ENCODE assay signal across 9 cellular contexts in the genomic region with DNA sequence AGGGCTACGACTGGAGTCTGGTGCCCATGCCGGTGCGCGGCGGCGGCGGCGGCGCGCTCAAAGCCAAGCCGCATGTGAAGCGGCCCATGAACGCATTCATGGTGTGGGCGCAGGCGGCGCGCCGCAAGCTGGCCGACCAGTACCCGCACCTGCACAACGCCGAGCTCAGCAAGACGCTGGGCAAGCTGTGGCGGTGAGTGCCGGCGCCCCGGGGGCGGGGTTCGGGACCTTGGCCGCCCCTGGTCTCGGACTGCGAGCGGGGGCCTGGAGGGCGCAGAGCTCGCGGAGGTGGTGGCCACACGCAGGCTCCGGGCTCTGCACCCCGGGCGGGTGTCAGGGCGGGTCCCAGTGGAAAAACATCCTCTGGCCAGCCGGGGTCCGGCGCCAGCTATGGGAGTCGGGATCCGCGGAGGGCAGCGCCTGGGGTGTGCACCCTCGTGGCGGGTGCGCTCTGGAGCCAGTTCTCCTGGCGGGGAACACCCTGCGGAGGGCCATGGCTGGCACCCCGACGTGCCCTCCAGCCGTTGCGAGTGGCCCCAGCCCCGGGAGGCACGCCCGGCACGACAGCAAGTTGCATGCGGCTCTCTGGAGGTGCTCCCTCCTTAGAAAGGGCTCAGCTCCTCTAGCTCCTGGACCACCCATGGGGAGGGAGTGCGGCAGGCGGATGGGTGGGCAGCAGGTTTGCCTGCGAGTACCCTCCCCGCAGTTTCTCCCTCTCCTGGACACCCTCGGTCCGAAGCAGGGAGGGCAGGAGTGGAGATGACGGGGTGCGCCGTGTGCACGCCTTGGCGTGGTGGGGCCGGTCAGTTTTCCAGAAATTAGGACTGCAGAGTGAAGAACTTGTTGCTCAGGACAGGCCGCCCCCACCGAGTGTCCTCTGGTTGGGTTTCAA. TPM values are rescaled to one million over a fixed set of nuclear protein-coding genes. Genes with fewer than 3 reads are reported as not detected.
DNase-seq lines count a peak whose midpoint lies in the region; ATAC-seq and TF ChIP-seq lines count a peak whose summit lies in the region.
"Had no signal": no experiment of that assay in that cellular context is flagged by ENCODE, and none has a peak within 500 bp of the region (broad histone marks: within the 10 kb centered on the region; RNA-seq: fewer than 3 reads in every experiment).

No MANE protein-coding gene starts in this region.

- peak; percentile 82 for DNase-seq in H7
- DNase-seq in T-cell, result peak in 3 of 34 experiments; percentile 27 to 38 (median 36)
- DNase-seq in right cardiac atrium, result peak; percentile 21 to 70 (median 52)
- no peak for DNase-seq in sigmoid colon
- DNase-seq in globus pallidus (ENCODE audit: low spot score), result no peak
- DNase-seq in NCI-H2171 (lab: John Stamatoyannopoulos, UW), result no peak
- DNase-seq: NCI-H1694 treated with DMSO at 0.1 percent for 48 hours had no signal

- intact Hi-C loops in right cardiac atrium (cut with DNase I), result no loop called here
- intact Hi-C loops in sigmoid colon (cut with DNase I), result no loop called here

- no peaks in the 10 kb centered on the region for H3K9me3 Mint-ChIP-seq in T-cell

- no peak for TF ChIP-seq POLR2A in sigmoid colon (IDR thresholded peaks at IDR 0.05)

- H3K27ac ChIP-seq in right cardiac atrium (ENCODE audit: low read length) (no peak overlapping the region), sigmoid colon (peak overlapping the region in 1 of 4 donors; percentile 19)

- peaks cover 6 to 11% (median 9%) of the 10 kb centered on the region in 3 donors for H3K4me1 Mint-ChIP-seq in T-cell

- H3K4me1 ChIP-seq in right cardiac atrium (ENCODE audit: control insufficient read depth, insufficient read depth, low read length), result no peaks in the 10 kb centered on the region
- peaks cover 0 to 28% (median 26%) of the 10 kb centered on the region in 4 donors for H3K4me1 ChIP-seq in sigmoid colon

- POLR2A ChIA-PET in T-cell (lab: Charles Lee), result no interaction called here

- H3K4me3 Mint-ChIP-seq in T-cell, result peak overlapping the region; percentile 57 to 70 (median 62)

- CTCF ChIA-PET in T-cell (lab: Charles Lee), result interaction anchor here in 1 of 2 donors (1.6 kb wide), 1 partner anchor 9 kb away, joined by 3 read pairs; no protein-coding TSS in a partner anchor

- peak overlapping the region; percentile 54 for H3K4me3 ChIP-seq in H7 (ENCODE audit: insufficient read depth, low read depth, low read length)
- H3K4me3 ChIP-seq in right cardiac atrium (ENCODE audit: low read length), result peak overlapping the region; percentile 62
- peak overlapping the region; percentile 14 to 56 (median 48) for H3K4me3 ChIP-seq in sigmoid colon

- no peaks in the 10 kb centered on the region for H3K36me3 Mint-ChIP-seq in T-cell

- no peak for TF ChIP-seq CTCF in sigmoid colon (IDR thresholded peaks at IDR 0.05)

- no peak for TF ChIP-seq EP300 in sigmoid colon (IDR thresholded peaks at IDR 0.05)

- 12% methylated on average over 76 of the region's 76 CpGs for WGBS in right cardiac atrium
- 16 to 19% methylated on average over 76 of the region's 76 CpGs for WGBS in sigmoid colon, 2 donors

- H3K27me3 Mint-ChIP-seq in T-cell, result peaks cover 0 to 3% of the 10 kb centered on the region in 2 donors

- H3K36me3 ChIP-seq in H7 (replicated peaks; ENCODE audit: control insufficient read depth, insufficient read depth, low read length) (no peaks in the 10 kb centered on the region), sigmoid colon (no peaks in the 10 kb centered on the region)

- no peaks in the 10 kb centered on the region for H3K9me3 ChIP-seq in right cardiac atrium (ENCODE audit: control insufficient read depth, low read length)
- H3K9me3 ChIP-seq in sigmoid colon, result no peaks in the 10 kb centered on the region

- H3K27me3 ChIP-seq in H7 (ENCODE audit: control insufficient read depth, insufficient read depth, low read length) (peaks cover 36% of the 10 kb centered on the region), right cardiac atrium (ENCODE audit: control insufficient read depth, insufficient read depth) (no peaks in the 10 kb centered on the region), sigmoid colon (peaks cover 25 to 80% (median 57%) of the 10 kb centered on the region in 3 donors)

- H3K27ac Mint-ChIP-seq in T-cell, result no peak overlapping the region

- ATAC-seq in T-cell (replicated peaks in 1 of 4) (peak; percentile 32 to 45 (median 42)), right cardiac atrium (no peak), HG02798 (IDR thresholded peaks at IDR 0.05; ENCODE audit: poor library complexity, unreplicated experiment) (no peak), HG03432 (IDR thresholded peaks at IDR 0.05; ENCODE audit: unreplicated experiment) (no peak)

RNA-seq across cellular contexts. Expression of gene SOX8, which starts 0.8 kb away (rescaled TPM):
- total RNA-seq in H7 (2014; rRNA removed; shearing (Covaris generic)), result 10.0 and 12.8 TPM in 2 replicates
- total RNA-seq in T-cell (1 to 10 TPM; 4.7 to 5.9 (median 5.1) TPM), right cardiac atrium (1 to 10 TPM in 3 of 4 donors, under 1 TPM in 1; 0.97 to 2.1 (median 1.9) TPM), sigmoid colon (1 to 10 TPM in 3 of 4 donors, under 1 TPM in 1; 0.49 to 3.4 (median 3.0) TPM)
- polyA plus RNA-seq in right cardiac atrium (1.5 TPM), sigmoid colon (1 to 10 TPM in 1 of 3 donors, under 1 TPM in 1, not detected in 1; under 0.01 to 2.5 TPM)

RNA-seq across cellular contexts. Expression of gene LMF1, which starts 11.6 kb away (rescaled TPM):
- total RNA-seq in H7 (2014; rRNA removed; shearing (Covaris generic)), result 7.1 and 9.5 TPM in 2 replicates
- total RNA-seq in T-cell (10 to 100 TPM; 46.6 to 59.4 (median 51.1) TPM), right cardiac atrium (10 to 100 TPM; 10.6 to 13.3 (median 11.2) TPM), sigmoid colon (10 to 100 TPM; 19.9 to 34.1 (median 31.0) TPM)
- polyA plus RNA-seq in right cardiac atrium (7.8 TPM), sigmoid colon (10 to 100 TPM in 1 of 3 donors, 1 to 10 TPM in 2; 1.2 to 13.2 (median 1.6) TPM)

Comparison
In these comparisons a context has a peak if more than half of its experiments do, and no peak if none do; other contexts are left out.
1. DNase-seq: peak in H7 (single experiment) and right cardiac atrium (3 of 3); none in sigmoid colon (single experiment), globus pallidus (single experiment) and NCI-H2171 (single experiment).
2. ATAC-seq: peak in T-cell (4 of 4); none in right cardiac atrium (0 of 2), HG02798 (single experiment) and HG03432 (single experiment).
3. Peak in every context shown above with its lines, with median percentiles within 50 percentile points of each other: H3K4me3 ChIP-seq.